Comparison of ENCODE assay signal across 11 cellular contexts in genomic region chr1:150484861-150485260, GRCh38. TPM values are rescaled to one million over a fixed set of nuclear protein-coding genes. Genes with fewer than 3 reads are reported as not detected.
A peak's percentile ranks its signal among the peaks of the same experiment; 100 is the strongest.
DNase-seq lines count a peak whose midpoint lies in the region; ATAC-seq, FAIRE-seq and TF ChIP-seq lines count a peak whose summit lies in the region.
"Had no signal": no experiment of that assay in that cellular context is flagged by ENCODE, and none has a peak within 500 bp of the region (broad histone marks: within the 10 kb centered on the region; RNA-seq: fewer than 3 reads in every experiment).

No MANE protein-coding gene starts in this region.

- POLR2A ChIA-PET in CD4-positive, alpha-beta memory T cell (lab: Charles Lee; ENCODE audit: partially characterized antibody), result no interaction called here

- peaks cover 9 to 12% of the 10 kb centered on the region in 2 donors for H3K36me3 Mint-ChIP-seq in CD4-positive, alpha-beta memory T cell
- peaks cover 15% of the 10 kb centered on the region for H3K36me3 Mint-ChIP-seq in activated T-helper 1 cell treated with anti-CD3 and anti-CD28 coated beads, Interleukin-12 subunit alpha, Interleukin-12 subunit beta, Interleukin-2, Interleukin-4 antibody, amounts not matched to agents 30 ng/mL and 10 ng/mL and 1 ng/mL, durations not matched to agents 14 hours and 24 hours and 36 hours (ENCODE audit: low read depth)

- no peaks in the 10 kb centered on the region for H3K27me3 ChIP-seq in CD4-positive, alpha-beta memory T cell (ENCODE audit: insufficient read depth, low read length)
- no peaks in the 10 kb centered on the region for H3K27me3 ChIP-seq in liver (ENCODE audit: control insufficient read depth in 4 of 4, insufficient read depth in 4 of 4, low read length in 3 of 4)
- H3K27me3 ChIP-seq in dorsolateral prefrontal cortex, result no peaks in the 10 kb centered on the region

- peak overlapping the region in 2 of 8 donors; percentile 3 to 30 for H3K4me3 Mint-ChIP-seq in CD4-positive, alpha-beta memory T cell
- H3K4me3 Mint-ChIP-seq in activated T-helper 1 cell treated with anti-CD3 and anti-CD28 coated beads, Interleukin-12 subunit alpha, Interleukin-12 subunit beta, Interleukin-2, Interleukin-4 antibody, amounts not matched to agents 30 ng/mL and 10 ng/mL and 1 ng/mL, durations not matched to agents 14 hours and 24 hours and 36 hours, result no peak overlapping the region

- H3K4me1 ChIP-seq in CD4-positive, alpha-beta memory T cell (ENCODE audit: insufficient read depth, low read length), result peaks cover 13% of the 10 kb centered on the region
- peaks cover 0 to 13% (median 11%) of the 10 kb centered on the region in 4 donors for H3K4me1 ChIP-seq in liver (ENCODE audit: control insufficient read depth in 4 of 4, insufficient read depth in 4 of 4, low read length in 3 of 4)

- CTCF ChIA-PET in CD4-positive, alpha-beta memory T cell (lab: Charles Lee; ENCODE audit: partially characterized antibody), result no interaction called here

- no peak for TF ChIP-seq CTCF in liver (IDR thresholded peaks at IDR 0.05; ENCODE audit: low read depth, low read length, missing input control)
- no peak for TF ChIP-seq CTCF in dorsolateral prefrontal cortex (IDR thresholded peaks at IDR 0.05 in 54 of 56, conservative IDR thresholded peaks at IDR 0.05 in 2 of 56; ENCODE audit: low read depth in 1 of 56, partially characterized antibody in 56 of 56)

- WGBS in liver, result 35% methylated on average over 2 of the region's 2 CpGs

- intact Hi-C loops in CD4-positive, alpha-beta memory T cell (cut with micrococcal nuclease), result loop anchor here (5.0 to 10.0 kb wide), 2 partner anchors 120 to 142 kb away; partner anchors contain the start of genes ENSA and RPRD2
- intact Hi-C loops in activated T-helper 1 cell treated with anti-CD3 and anti-CD28 coated beads, Interleukin-12 subunit alpha, Interleukin-12 subunit beta, Interleukin-2, Interleukin-4 antibody, amounts not matched to agents 30 ng/mL and 10 ng/mL and 1 ng/mL, durations not matched to agents 14 hours and 24 hours and 36 hours (cut with micrococcal nuclease), result loop anchor here (5.0 kb wide), 3 partner anchors 142 to 522 kb away; partner anchors contain the start of genes ENSA, MINDY1, PRUNE1 and SETDB1
- intact Hi-C loops in dorsolateral prefrontal cortex (cut with DNase I), result loop anchor here in 1 of 2 donors (10.0 kb wide), 1 partner anchor 120 kb away; the partner anchor contains the start of gene RPRD2

- H3K4me1 Mint-ChIP-seq in CD4-positive, alpha-beta memory T cell, result peaks cover 9 to 26% (median 19%) of the 10 kb centered on the region in 4 donors
- H3K4me1 Mint-ChIP-seq in activated T-helper 1 cell treated with anti-CD3 and anti-CD28 coated beads, Interleukin-12 subunit alpha, Interleukin-12 subunit beta, Interleukin-2, Interleukin-4 antibody, amounts not matched to agents 30 ng/mL and 10 ng/mL and 1 ng/mL, durations not matched to agents 14 hours and 24 hours and 36 hours (ENCODE audit: low read depth), result peaks cover 35% of the 10 kb centered on the region

- no peak for ATAC-seq in GM21529 (IDR thresholded peaks at IDR 0.05; ENCODE audit: unreplicated experiment)
- ATAC-seq: naive thymus-derived CD8-positive, alpha-beta T cell had no signal

- peak; percentile 49 to 60 for TF ChIP-seq RAD21 in liver (IDR thresholded peaks at IDR 0.05)

- no peak overlapping the region for H3K27ac ChIP-seq in CD4-positive, alpha-beta memory T cell (ENCODE audit: low read depth, low read length)
- H3K27ac ChIP-seq in liver (ENCODE audit: low read depth in 1 of 2, low read length in 2 of 2) (no peak overlapping the region), dorsolateral prefrontal cortex (no peak overlapping the region)

- no peaks in the 10 kb centered on the region for H3K36me3 ChIP-seq in CD4-positive, alpha-beta memory T cell (ENCODE audit: insufficient read depth, low read length)
- peaks cover 0 to 3% (median 0%) of the 10 kb centered on the region in 4 donors for H3K36me3 ChIP-seq in liver (ENCODE audit: control insufficient read depth in 4 of 4, insufficient read depth in 3 of 4, low read depth in 1 of 4, low read length in 3 of 4)

- no peak for FAIRE-seq in frontal cortex (lab: Jason Lieb, UNC)

- no peak overlapping the region for H3K9ac ChIP-seq in liver (ENCODE audit: low read depth in 1 of 2, low read length in 2 of 2)

- H3K9me3 ChIP-seq in CD4-positive, alpha-beta memory T cell (ENCODE audit: control insufficient read depth in 1 of 2, low read length in 2 of 2), result no peaks in the 10 kb centered on the region
- no peaks in the 10 kb centered on the region for H3K9me3 ChIP-seq in liver (ENCODE audit: control insufficient read depth in 4 of 4, low read length in 3 of 4)

- H3K4me3 ChIP-seq in CD4-positive, alpha-beta memory T cell (ENCODE audit: low read length in 2 of 2), result no peak overlapping the region
- no peak overlapping the region for H3K4me3 ChIP-seq in liver (ENCODE audit: low read depth in 1 of 3, low read length in 3 of 3)
- H3K4me3 ChIP-seq in dorsolateral prefrontal cortex, result no peak overlapping the region

- no peaks in the 10 kb centered on the region for H3K27me3 Mint-ChIP-seq in CD4-positive, alpha-beta memory T cell
- no peaks in the 10 kb centered on the region for H3K27me3 Mint-ChIP-seq in activated T-helper 1 cell treated with anti-CD3 and anti-CD28 coated beads, Interleukin-12 subunit alpha, Interleukin-12 subunit beta, Interleukin-2, Interleukin-4 antibody, amounts not matched to agents 30 ng/mL and 10 ng/mL and 1 ng/mL, durations not matched to agents 14 hours and 24 hours and 36 hours (ENCODE audit: insufficient read depth)
- H3K27me3 Mint-ChIP-seq: naive thymus-derived CD8-positive, alpha-beta T cell had no signal

- peak overlapping the region in 5 of 7 donors; percentile 10 to 59 (median 32) for H3K27ac Mint-ChIP-seq in CD4-positive, alpha-beta memory T cell
- peak overlapping the region; percentile 49 for H3K27ac Mint-ChIP-seq in activated T-helper 1 cell treated with anti-CD3 and anti-CD28 coated beads, Interleukin-12 subunit alpha, Interleukin-12 subunit beta, Interleukin-2, Interleukin-4 antibody, amounts not matched to agents 30 ng/mL and 10 ng/mL and 1 ng/mL, durations not matched to agents 14 hours and 24 hours and 36 hours

- no peak for DNase-seq in CD4-positive, alpha-beta memory T cell
- peak; percentile 60 for DNase-seq in HT-29 (ENCODE audit: low spot score)
- DNase-seq in activated T-helper 1 cell treated with anti-CD3 and anti-CD28 coated beads, Interleukin-12 subunit alpha, Interleukin-12 subunit beta, Interleukin-2, Interleukin-4 antibody, amounts not matched to agents 30 ng/mL and 10 ng/mL and 1 ng/mL, durations not matched to agents 14 hours and 24 hours and 36 hours (ENCODE audit: low spot score), result no peak
- DNase-seq in frontal cortex (ENCODE audit: low spot score in 2 of 2), result no peak
- no peak for DNase-seq in dorsolateral prefrontal cortex
- DNase-seq in hippocampal formation (lab: John Stamatoyannopoulos, UW), result no peak
- DNase-seq: naive thymus-derived CD8-positive, alpha-beta T cell had no signal

- no peaks in the 10 kb centered on the region for H3K9me3 Mint-ChIP-seq in CD4-positive, alpha-beta memory T cell
- H3K9me3 Mint-ChIP-seq in activated T-helper 1 cell treated with anti-CD3 and anti-CD28 coated beads, Interleukin-12 subunit alpha, Interleukin-12 subunit beta, Interleukin-2, Interleukin-4 antibody, amounts not matched to agents 30 ng/mL and 10 ng/mL and 1 ng/mL, durations not matched to agents 14 hours and 24 hours and 36 hours, result no peaks in the 10 kb centered on the region
- H3K9me3 Mint-ChIP-seq: naive thymus-derived CD8-positive, alpha-beta T cell had no signal

TF ChIP-seq in liver, 16 proteins besides CTCF, POLR2A, EP300 and RAD21:
- TF ChIP-seq EGR1 (IDR thresholded peaks at IDR 0.05; ENCODE audit: low read depth in 2 of 2), result no peak
- TF ChIP-seq YY1 (IDR thresholded peaks at IDR 0.05), result no peak
- no peak for TF ChIP-seq GABPA (IDR thresholded peaks at IDR 0.05 in 1 of 2, conservative IDR thresholded peaks at IDR 0.05 in 1 of 2)
- no peak for TF ChIP-seq FOXA2 (IDR thresholded peaks at IDR 0.05)
- TF ChIP-seq HNF4G (IDR thresholded peaks at IDR 0.05), result no peak
- no peak for TF ChIP-seq JUND (IDR thresholded peaks at IDR 0.05)
- no peak for TF ChIP-seq HNF4A (conservative IDR thresholded peaks at IDR 0.05)
- no peak for TF ChIP-seq NR2F2 (IDR thresholded peaks at IDR 0.05)

RNA-seq across cellular contexts. Expression of gene TARS2, which starts 2.4 kb away (rescaled TPM):
- total RNA-seq in CD4-positive, alpha-beta memory T cell, result 10 to 100 TPM; 32.3 to 35.4 TPM
- 10 to 100 TPM; 23.5 to 26.4 TPM for polyA plus RNA-seq in CD4-positive, alpha-beta memory T cell
- total RNA-seq in HT-29 (2014; rRNA removed; shearing (Covaris generic)), result 19.8 and 37.7 TPM in 2 replicates
- 77.3 and 77.4 TPM in 2 replicates for total RNA-seq in activated T-helper 1 cell treated with anti-CD3 and anti-CD28 coated beads, Interleukin-12 subunit alpha, Interleukin-12 subunit beta, Interleukin-2, Interleukin-4 antibody, amounts not matched to agents 30 ng/mL and 10 ng/mL and 1 ng/mL, durations not matched to agents 14 hours and 24 hours and 36 hours
- total RNA-seq in liver, result 10 to 100 TPM; 16.5 to 20.8 TPM
- 10 to 100 TPM; 10.9 to 20.7 TPM for polyA plus RNA-seq in liver
- 22.8 TPM for total RNA-seq in frontal cortex
- total RNA-seq in dorsolateral prefrontal cortex, result 10 to 100 TPM; 30.3 to 63.1 (median 45.8) TPM

RNA-seq across cellular contexts. Expression of gene ECM1, which starts 23.0 kb away (rescaled TPM):
- total RNA-seq in CD4-positive, alpha-beta memory T cell, result 1 to 10 TPM; 1.9 to 2.0 TPM
- not detected for polyA plus RNA-seq in CD4-positive, alpha-beta memory T cell
- 3.2 and 7.4 TPM in 2 replicates for total RNA-seq in HT-29 (2014; rRNA removed; shearing (Covaris generic))
- 1.9 and 2.6 TPM in 2 replicates for total RNA-seq in activated T-helper 1 cell treated with anti-CD3 and anti-CD28 coated beads, Interleukin-12 subunit alpha, Interleukin-12 subunit beta, Interleukin-2, Interleukin-4 antibody, amounts not matched to agents 30 ng/mL and 10 ng/mL and 1 ng/mL, durations not matched to agents 14 hours and 24 hours and 36 hours
- total RNA-seq in liver (1 to 10 TPM; 5.1 to 8.1 TPM), frontal cortex (0.41 TPM), dorsolateral prefrontal cortex (10 to 100 TPM in 117 of 120 experiments, 1 to 10 TPM in 3; 6.8 to 31.3 (median 17.2) TPM)
- polyA plus RNA-seq in liver, result 10 to 100 TPM; 17.0 to 22.5 TPM

RNA-seq across cellular contexts. Expression of gene FALEC, which starts 30.7 kb away (rescaled TPM):
- under 1 TPM in 1 of 2 experiments, not detected in 1; 0.64 TPM for total RNA-seq in CD4-positive, alpha-beta memory T cell
- 1 to 10 TPM in 1 of 2 donors, not detected in 1; 1.1 TPM for polyA plus RNA-seq in CD4-positive, alpha-beta memory T cell
- total RNA-seq in HT-29 (2014; rRNA removed; shearing (Covaris generic)), result not detected in 2 replicates
- total RNA-seq in activated T-helper 1 cell treated with anti-CD3 and anti-CD28 coated beads, Interleukin-12 subunit alpha, Interleukin-12 subunit beta, Interleukin-2, Interleukin-4 antibody, amounts not matched to agents 30 ng/mL and 10 ng/mL and 1 ng/mL, durations not matched to agents 14 hours and 24 hours and 36 hours, result not detected in 2 replicates
- total RNA-seq in liver, result not detected
- not detected for polyA plus RNA-seq in liver
- total RNA-seq in frontal cortex, result 0.41 TPM
- 1 to 10 TPM in 111 of 120 experiments, under 1 TPM in 1, not detected in 8; 0.99 to 5.8 (median 2.4) TPM for total RNA-seq in dorsolateral prefrontal cortex
- total RNA-seq: subcutaneous adipose tissue; T-helper 2 cell treated with Interferon-gamma antibody and Interleukin-4, amounts not matched to agents 100 ng/mL and 5 ng/mL, for 36 hours had no signal
